Comparison of ENCODE assay signal across 16 cellular contexts in the genomic region with DNA sequence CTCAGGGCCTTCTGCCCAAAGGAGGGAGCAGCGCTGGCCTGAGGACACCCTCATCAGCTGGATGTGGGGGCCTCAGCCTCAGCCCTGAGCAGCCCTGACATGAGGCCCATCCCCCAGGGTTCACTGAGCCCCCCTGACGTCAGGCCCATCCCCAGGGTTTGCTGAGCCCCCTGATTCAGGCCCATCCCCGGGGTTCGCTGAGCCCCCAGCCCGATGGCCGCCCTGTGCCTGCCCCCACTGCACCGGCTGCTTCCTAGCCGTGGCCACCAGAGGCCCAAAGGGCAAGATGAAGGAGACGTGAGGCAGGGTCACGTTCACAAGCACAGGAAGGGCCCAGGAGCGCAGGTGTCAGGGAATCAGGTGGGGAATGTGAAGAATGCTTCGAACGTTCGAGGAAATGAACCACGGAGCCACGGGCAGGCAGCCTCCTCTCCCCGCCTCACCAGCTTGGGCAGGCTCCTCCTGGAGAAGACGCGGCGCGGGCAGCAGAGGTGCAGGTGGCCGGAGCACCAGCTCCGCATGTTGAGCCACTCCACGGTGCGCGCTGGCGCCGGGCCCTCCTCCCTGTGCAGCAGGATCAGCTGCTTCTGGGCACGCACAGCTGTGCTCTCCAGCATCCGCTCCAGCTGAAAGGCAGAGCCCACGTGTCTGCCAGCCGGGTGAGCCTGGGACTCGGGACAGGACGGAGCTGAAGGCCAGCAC. TPM values are rescaled to one million over a fixed set of nuclear protein-coding genes. Genes with fewer than 3 reads are reported as not detected.
A peak's percentile ranks its signal among the peaks of the same experiment; 100 is the strongest.
DNase-seq lines count a peak whose midpoint lies in the region; ATAC-seq and TF ChIP-seq lines count a peak whose summit lies in the region.
"Had no signal": no experiment of that assay in that cellular context is flagged by ENCODE, and none has a peak within 500 bp of the region (broad histone marks: within the 10 kb centered on the region; RNA-seq: fewer than 3 reads in every experiment).

No MANE protein-coding gene starts in this region.

- H3K27ac ChIP-seq in angular gyrus (ENCODE audit: low read depth, low read length) = peak overlapping the region; percentile 82
- H3K27ac ChIP-seq: parathyroid adenoma had no signal

- TF ChIP-seq CTCF in AG10803 (conservative IDR thresholded peaks at IDR 0.05; ENCODE audit: low read length) = no peak
- TF ChIP-seq CTCF in HFFc6 (IDR thresholded peaks at IDR 0.05) = no peak

- H3K27ac Mint-ChIP-seq in HFFc6 = no peak overlapping the region
- H3K27ac Mint-ChIP-seq: B cell had no signal

- H3K4me3 ChIP-seq in AG10803 (ENCODE audit: low read length) = no peak overlapping the region
- H3K4me3 ChIP-seq: lung had no signal

- H3K36me3 Mint-ChIP-seq in HFFc6 (ENCODE audit: low read depth) = peaks cover 15% of the 10 kb centered on the region

- no peak for ATAC-seq in GM21737 (IDR thresholded peaks at IDR 0.05; ENCODE audit: unreplicated experiment)

- peak; percentile 34 for DNase-seq in AG10803 (ENCODE audit: low read depth)
- DNase-seq in HFFc6 = peak; percentile 19
- peak; percentile 53 to 83 for DNase-seq in lung microvascular endothelial cell (ENCODE audit: low read depth in 2 of 2)
- no peak for DNase-seq in RKO (ENCODE audit: low spot score)
- no peak for DNase-seq in mucosa of gallbladder (ENCODE audit: low spot score)
- DNase-seq in NCI-H345 (lab: John Stamatoyannopoulos, UW) = no peak
- DNase-seq: activated CD4-positive, CD25-positive, alpha-beta regulatory T cell; activated T-cell treated with anti-CD3 and anti-CD28 coated beads, Interleukin-2, amount 50 U/mL, for 48 hours; effector memory CD4-positive, alpha-beta T cell; GF-D8 had no signal

- peaks cover 20% of the 10 kb centered on the region for H3K9me3 Mint-ChIP-seq in HFFc6

- peaks cover 22% of the 10 kb centered on the region for H3K4me1 Mint-ChIP-seq in HFFc6 (ENCODE audit: low read depth)
- H3K4me1 Mint-ChIP-seq: B cell had no signal

- peak overlapping the region; percentile 32; the same call in 1 of the 2 replicates for H3K4me3 Mint-ChIP-seq in HFFc6
- H3K4me3 Mint-ChIP-seq: B cell had no signal

- H3K27me3 Mint-ChIP-seq in HFFc6 (ENCODE audit: insufficient read depth) = peaks cover 3% of the 10 kb centered on the region
- H3K27me3 Mint-ChIP-seq: B cell had no signal

RNA-seq across cellular contexts. Expression of a gene that starts 19.6 kb away (rescaled TPM):
- 10 to 100 TPM; 24.3 to 29.9 (median 26.4) TPM for total RNA-seq in HFFc6 (2021; fragmentation: NEBNext Ultra II Directional; extraction: Animal tissue kit (Norgen Biotek cat#: 25700))
- total RNA-seq in lung microvascular endothelial cell (11.6 and 15.3 TPM in 2 replicates), mucosa of gallbladder (69.6 TPM)

RNA-seq across cellular contexts. Expression of a gene that starts 37.6 kb away (rescaled TPM):
- not detected for total RNA-seq in HFFc6 (2021; fragmentation: NEBNext Ultra II Directional; extraction: Animal tissue kit (Norgen Biotek cat#: 25700))
- total RNA-seq in lung microvascular endothelial cell (under 0.01 and 0.20 TPM in 2 replicates), mucosa of gallbladder (27.9 TPM)
- total RNA-seq: aorta, B cell had no signal

RNA-seq across cellular contexts. Expression of a gene that starts 55.6 kb away (rescaled TPM):
- total RNA-seq in HFFc6 (2021; fragmentation: NEBNext Ultra II Directional; extraction: Animal tissue kit (Norgen Biotek cat#: 25700)) = under 1 TPM in 5 of 6 experiments, not detected in 1; 0.09 to 0.36 (median 0.20) TPM
- 0.87 and 2.0 TPM in 2 replicates for total RNA-seq in lung microvascular endothelial cell
- total RNA-seq in mucosa of gallbladder = 36.7 TPM

RNA-seq across cellular contexts. Expression of a gene that starts 55.8 kb away (rescaled TPM):
- total RNA-seq in HFFc6 (2021; fragmentation: NEBNext Ultra II Directional; extraction: Animal tissue kit (Norgen Biotek cat#: 25700)) = 10 to 100 TPM in 1 of 6 experiments, 1 to 10 TPM in 5; 6.4 to 10.6 (median 8.7) TPM
- total RNA-seq in lung microvascular endothelial cell = 7.8 and 18.7 TPM in 2 replicates
- 47.6 TPM for total RNA-seq in mucosa of gallbladder

Comparison
In these comparisons a context has a peak if more than half of its experiments do, and no peak if none do; other contexts are left out.
1. DNase-seq: peak in AG10803 (single experiment), HFFc6 (single experiment) and lung microvascular endothelial cell (2 of 2); none in RKO (single experiment), mucosa of gallbladder (single experiment) and NCI-H345 (single experiment).
2. RNA of a gene that starts 37.6 kb away (total RNA-seq): 27.9 TPM in mucosa of gallbladder (single experiment); under 0.01 to 0.20 TPM in lung microvascular endothelial cell and not detected in HFFc6; every median in the first group is over 10 times any median in the second.
3. RNA of a gene that starts 55.6 kb away (total RNA-seq): 36.7 TPM in mucosa of gallbladder (single experiment); 0.87 to 2.0 TPM in lung microvascular endothelial cell and 0.09 to 0.36 TPM in HFFc6; every median in the first group is over 10 times any median in the second.